ENCODE assay signal across 9 cellular contexts in genomic region chr1:214552174-214552608, GRCh38. TPM values are rescaled to one million over a fixed set of nuclear protein-coding genes. Genes with fewer than 3 reads are reported as not detected.
DNase-seq lines count a peak whose midpoint lies in the region; ATAC-seq and TF ChIP-seq lines count a peak whose summit lies in the region.
"Had no signal": no experiment of that assay in that cellular context is flagged by ENCODE, and none has a peak within 500 bp of the region (broad histone marks: within the 10 kb centered on the region; RNA-seq: fewer than 3 reads in every experiment).

No MANE protein-coding gene starts in this region.

- H3K27me3 ChIP-seq in GM06990 (replicated peaks; ENCODE audit: control insufficient read depth, insufficient read depth, low read length) (no peaks in the 10 kb centered on the region; the same call in none of the 2 replicates), MM.1S (replicated peaks; ENCODE audit: insufficient read depth, low read length) (0 out of 2 replicates have a peak, but pooled peaks cover 5% of the 10 kb centered on the region), tibial nerve (no peaks in the 10 kb centered on the region)

- H3K9me2 ChIP-seq in MM.1S (replicated peaks; ENCODE audit: insufficient read depth, low read length): no peaks in the 10 kb centered on the region

- no peak for TF ChIP-seq CTCF in GM06990 (IDR thresholded peaks at IDR 0.05; ENCODE audit: insufficient read depth, low read length, poor library complexity, severe bottlenecking)
- no peak for TF ChIP-seq CTCF in MM.1S (IDR thresholded peaks at IDR 0.05; ENCODE audit: low read length)
- TF ChIP-seq CTCF in choroid plexus epithelial cell (conservative IDR thresholded peaks at IDR 0.05; ENCODE audit: low read depth, low read length): no peak
- no peak for TF ChIP-seq CTCF in tibial nerve (IDR thresholded peaks at IDR 0.05)

- H3K36me3 ChIP-seq in GM06990 (ENCODE audit: control insufficient read depth, insufficient read depth, low read length) (no peaks in the 10 kb centered on the region), MM.1S (replicated peaks; ENCODE audit: insufficient read depth, low read length) (no peaks in the 10 kb centered on the region), tibial nerve (no peaks in the 10 kb centered on the region)

- no peaks in the 10 kb centered on the region for H4K20me1 ChIP-seq in MM.1S (ENCODE audit: insufficient read depth, low read length)

- peak overlapping the region; percentile 43 for H2AFZ ChIP-seq in MM.1S (ENCODE audit: low read length)

- DNase-seq in GM06990 (ENCODE audit: extremely low read depth, insufficient read length) (no peak), MM.1S (no peak), choroid plexus epithelial cell (ENCODE audit: low read depth) (peak; percentile 46), left kidney (ENCODE audit: low read depth, low spot score) (peak; percentile 95), tibial nerve (ENCODE audit: low spot score in 2 of 2) (peak; percentile 42 to 46), NCI-H345 treated with DMSO at 0.1 percent for 48 hours (lab: John Stamatoyannopoulos, UW; ENCODE audit: unreplicated experiment) (no peak), germinal center (ENCODE audit: low spot score) (no peak)
- no peak for DNase-seq in activated naive CD4-positive, alpha-beta T cell treated with anti-CD3 and anti-CD28 coated beads, Interleukin-2, amount 50 U/mL, for 72 hours (ENCODE audit: low spot score in 2 of 2)

- no peaks in the 10 kb centered on the region for H3K9me3 Mint-ChIP-seq in activated naive CD4-positive, alpha-beta T cell treated with anti-CD3 and anti-CD28 coated beads, Interleukin-2, amount 50 U/mL, for 72 hours
- H3K9me3 Mint-ChIP-seq: activated naive CD4-positive, alpha-beta T cell treated with anti-CD3 and anti-CD28 coated beads, Interleukin-2, amount 50 U/mL, for 24 hours had no signal

- no peak overlapping the region for H3K27ac Mint-ChIP-seq in activated naive CD4-positive, alpha-beta T cell treated with anti-CD3 and anti-CD28 coated beads, Interleukin-2, amount 50 U/mL, for 72 hours
- H3K27ac Mint-ChIP-seq: activated naive CD4-positive, alpha-beta T cell treated with anti-CD3 and anti-CD28 coated beads, Interleukin-2, amount 50 U/mL, for 24 hours had no signal

- H3K27ac ChIP-seq in MM.1S (ENCODE audit: low read length): no peak overlapping the region
- peak overlapping the region; percentile 89 to 99 (median 94) for H3K27ac ChIP-seq in tibial nerve

- TF ChIP-seq POLR2A in tibial nerve (IDR thresholded peaks at IDR 0.05): no peak

- H3K4me2 ChIP-seq in MM.1S (ENCODE audit: low read depth, low read length): peak overlapping the region; percentile 40; the same call in 1 of the 2 replicates

- WGBS in tibial nerve, 2 donors: 1 to 2% methylated on average over 15 of the region's 15 CpGs

- H3K4me1 ChIP-seq in MM.1S (ENCODE audit: low read length) (no peaks in the 10 kb centered on the region), tibial nerve (peaks cover 0 to 41% (median 6%) of the 10 kb centered on the region in 4 donors)

- H3K9me3 ChIP-seq in MM.1S (replicated peaks; ENCODE audit: insufficient read depth, low read length) (no peaks in the 10 kb centered on the region), tibial nerve (no peaks in the 10 kb centered on the region)

- peak overlapping the region; percentile 40 for H3K4me3 ChIP-seq in GM06990 (replicated peaks; ENCODE audit: low read depth, low read length)
- peak overlapping the region; percentile 59 for H3K4me3 ChIP-seq in MM.1S (ENCODE audit: low read length)
- H3K4me3 ChIP-seq in choroid plexus epithelial cell (ENCODE audit: low read depth, low read length): peak overlapping the region; percentile 86
- H3K4me3 ChIP-seq in tibial nerve: peak overlapping the region; percentile 61 to 94 (median 84)

- no peaks in the 10 kb centered on the region for H3F3A ChIP-seq in MM.1S (ENCODE audit: insufficient read depth, low read length)

- TF ChIP-seq EP300 in tibial nerve (IDR thresholded peaks at IDR 0.05): peak in 1 of 2 donors; percentile 21

- H3K9ac ChIP-seq in MM.1S (ENCODE audit: low read length): no peak overlapping the region

- no peaks in the 10 kb centered on the region for H3K79me2 ChIP-seq in MM.1S (ENCODE audit: low read length)

- no peak for ATAC-seq in activated naive CD4-positive, alpha-beta T cell treated with anti-CD3 and anti-CD28 coated beads, Interleukin-2, amount 50 U/mL, for 72 hours

- no peaks in the 10 kb centered on the region for H3K36me3 Mint-ChIP-seq in activated naive CD4-positive, alpha-beta T cell treated with anti-CD3 and anti-CD28 coated beads, Interleukin-2, amount 50 U/mL, for 72 hours
- H3K36me3 Mint-ChIP-seq: activated naive CD4-positive, alpha-beta T cell treated with anti-CD3 and anti-CD28 coated beads, Interleukin-2, amount 50 U/mL, for 24 hours had no signal

RNA-seq across cellular contexts. Expression of gene PTPN14, which starts 0.8 kb away (rescaled TPM):
- 10 to 100 TPM; 25.8 to 47.4 (median 38.2) TPM for total RNA-seq in tibial nerve
- 1 to 10 TPM; 4.0 to 4.3 TPM for total RNA-seq in activated naive CD4-positive, alpha-beta T cell treated with anti-CD3 and anti-CD28 coated beads, Interleukin-2, amount 50 U/mL, for 72 hours

RNA-seq across cellular contexts. Expression of gene CENPF, which starts 50.8 kb away (rescaled TPM):
- total RNA-seq in tibial nerve: 1 to 10 TPM in 2 of 4 donors, under 1 TPM in 2; 0.84 to 4.4 (median 1.1) TPM
- 10 to 100 TPM; 74.2 to 87.0 TPM for total RNA-seq in activated naive CD4-positive, alpha-beta T cell treated with anti-CD3 and anti-CD28 coated beads, Interleukin-2, amount 50 U/mL, for 72 hours

Comparison
In these comparisons a context has a peak if more than half of its experiments do, and no peak if none do; other contexts are left out.
1. DNase-seq: peak in choroid plexus epithelial cell (single experiment), left kidney (single experiment) and tibial nerve (2 of 2); none in GM06990 (single experiment), MM.1S (single experiment), NCI-H345 treated with DMSO at 0.1 percent for 48 hours (single experiment), germinal center (single experiment) and activated naive CD4-positive, alpha-beta T cell treated with anti-CD3 and anti-CD28 coated beads, Interleukin-2, amount 50 U/mL, for 72 hours (0 of 2).
2. RNA of gene PTPN14, which starts 0.8 kb away (total RNA-seq): 25.8 to 47.4 TPM in tibial nerve; 4.0 to 4.3 TPM in activated naive CD4-positive, alpha-beta T cell treated with anti-CD3 and anti-CD28 coated beads, Interleukin-2, amount 50 U/mL, for 72 hours; every median in the first group is over 4 times any median in the second.
3. RNA of gene CENPF, which starts 50.8 kb away (total RNA-seq): 74.2 to 87.0 TPM in activated naive CD4-positive, alpha-beta T cell treated with anti-CD3 and anti-CD28 coated beads, Interleukin-2, amount 50 U/mL, for 72 hours; 0.84 to 4.4 TPM in tibial nerve; every median in the first group is over 10 times any median in the second.
4. Peak in every context shown above with its lines, with median percentiles within 50 percentile points of each other: H3K4me3 ChIP-seq.